ENCODE assay signal across 12 cellular contexts in the genomic region with DNA sequence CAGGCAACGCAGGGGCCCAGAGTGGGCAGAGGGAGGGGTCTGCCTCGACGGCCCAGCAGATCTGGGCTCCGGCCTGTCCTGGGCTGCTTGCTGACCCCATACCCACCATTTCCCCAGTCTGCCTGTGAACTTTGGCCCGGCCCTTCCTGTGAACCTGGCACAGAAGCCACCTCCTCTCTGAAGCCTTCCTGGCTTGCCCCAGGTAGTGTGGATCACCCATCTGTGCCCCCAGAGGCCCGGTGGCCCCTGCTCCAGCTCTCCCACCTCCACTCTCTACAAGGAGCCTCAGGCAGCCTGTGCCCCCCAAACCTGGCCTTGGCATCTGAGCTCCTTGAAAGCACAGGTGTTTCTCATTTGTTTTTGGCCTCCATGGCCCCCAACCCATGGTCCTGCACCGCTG. TPM values are rescaled to one million over a fixed set of nuclear protein-coding genes. Genes with fewer than 3 reads are reported as not detected.
DNase-seq lines count a peak whose midpoint lies in the region; ATAC-seq and TF ChIP-seq lines count a peak whose summit lies in the region.
"Had no signal": no experiment of that assay in that cellular context is flagged by ENCODE, and none has a peak within 500 bp of the region (broad histone marks: within the 10 kb centered on the region; RNA-seq: fewer than 3 reads in every experiment).

No MANE protein-coding gene starts in this region.

- dilution Hi-C loops in mammary epithelial cell (cut with HindIII; ENCODE audit: low sequenced_read_pairs) = no loop called here

- intact Hi-C loops in MCF 10A (cut with micrococcal nuclease) = no loop called here
- intact Hi-C loops in mammary epithelial cell (cut with micrococcal nuclease) = no loop called here
- intact Hi-C loops in lower lobe of right lung (cut with DNase I) = no loop called here

- H3K27me3 Mint-ChIP-seq in MCF 10A (ENCODE audit: insufficient read depth, unreplicated experiment) = no peaks in the 10 kb centered on the region
- H3K27me3 Mint-ChIP-seq in activated T-cell treated with anti-CD3 and anti-CD28 coated beads, Interleukin-2, amount 50 U/mL, for 72 hours (ENCODE audit: low read depth) = no peaks in the 10 kb centered on the region

- POLR2A ChIA-PET in MCF 10A (lab: Yijun Ruan, JAX) = interaction anchor here (0.6 to 1.4 kb wide), 3 partner anchors 13 to 1774 kb away, joined by 3 to 5 read pairs (median 4); a partner anchor contains a TSS

- H3K27me3 ChIP-seq in mammary epithelial cell (ENCODE audit: insufficient read depth, low read length) (no peaks in the 10 kb centered on the region), lower lobe of right lung (ENCODE audit: low read depth) (no peaks in the 10 kb centered on the region), tibial nerve (no peaks in the 10 kb centered on the region)
- H3K27me3 ChIP-seq: cardiac muscle cell, left lung had no signal

- peaks cover 6% of the 10 kb centered on the region for H3K79me2 ChIP-seq in mammary epithelial cell (ENCODE audit: insufficient read depth, low read length)

- no peak for TF ChIP-seq EP300 in tibial nerve (IDR thresholded peaks at IDR 0.05)

- CTCF ChIA-PET in MCF 10A (lab: Yijun Ruan, JAX) = interaction anchor here (0.6 kb wide), 1 partner anchor 83 kb away, joined by 3 read pairs; no protein-coding TSS in a partner anchor
- CTCF ChIA-PET in mammary epithelial cell (lab: Charles Lee; ENCODE audit: low non-redundant PET) = no interaction called here

- H3K4me1 ChIP-seq in mammary epithelial cell (ENCODE audit: insufficient read depth, low read length) (peaks cover 17% of the 10 kb centered on the region), lower lobe of right lung (peaks cover 58% of the 10 kb centered on the region), tibial nerve (peaks cover 0 to 81% (median 62%) of the 10 kb centered on the region in 4 donors)

- ATAC-seq in activated T-cell treated with anti-CD3 and anti-CD28 coated beads, Interleukin-2, amount 50 U/mL, for 72 hours (replicated peaks in 1 of 2) = no peak
- ATAC-seq in lower lobe of right lung (no peak), GM21423 (IDR thresholded peaks at IDR 0.05; ENCODE audit: unreplicated experiment) (no peak)

- H3K4me3 Mint-ChIP-seq in MCF 10A (ENCODE audit: unreplicated experiment) = no peak overlapping the region
- H3K4me3 Mint-ChIP-seq in activated T-cell treated with anti-CD3 and anti-CD28 coated beads, Interleukin-2, amount 50 U/mL, for 72 hours = peak overlapping the region; percentile 80 to 87

- no peak for TF ChIP-seq POLR2A in tibial nerve (IDR thresholded peaks at IDR 0.05)

- H3K27ac ChIP-seq in mammary epithelial cell (ENCODE audit: insufficient read depth, low read depth, low read length) (no peak overlapping the region), lower lobe of right lung (peak overlapping the region; percentile 44), tibial nerve (peak overlapping the region; percentile 75 to 91 (median 82))
- H3K27ac ChIP-seq: cardiac muscle cell, SK-N-MC had no signal

- BruUV-seq in MCF 10A (replicated peaks; lab: Mats Ljungman, UMichigan) (no TSS peak), mammary epithelial cell (replicated peaks; lab: Mats Ljungman, UMichigan) (no TSS peak)

- no peak overlapping the region for H3K4me3 ChIP-seq in mammary epithelial cell (replicated peaks in 1 of 3; ENCODE audit: insufficient read depth in 1 of 3, low read depth in 2 of 3, low read length in 3 of 3)
- H3K4me3 ChIP-seq in lower lobe of right lung = no peak overlapping the region
- no peak overlapping the region for H3K4me3 ChIP-seq in tibial nerve
- H3K4me3 ChIP-seq: cardiac muscle cell, left lung, SK-N-MC had no signal

- H3K9me3 Mint-ChIP-seq in MCF 10A (ENCODE audit: unreplicated experiment) = no peaks in the 10 kb centered on the region
- H3K9me3 Mint-ChIP-seq in activated T-cell treated with anti-CD3 and anti-CD28 coated beads, Interleukin-2, amount 50 U/mL, for 72 hours = no peaks in the 10 kb centered on the region

- no peak overlapping the region for H3K4me2 ChIP-seq in mammary epithelial cell (ENCODE audit: insufficient read depth, low read depth, low read length)

- H3K36me3 ChIP-seq in mammary epithelial cell (ENCODE audit: insufficient read depth, low read length) (no peaks in the 10 kb centered on the region), lower lobe of right lung (peaks cover 18% of the 10 kb centered on the region), tibial nerve (peaks cover 0 to 6% (median 0%) of the 10 kb centered on the region in 3 donors)
- H3K36me3 ChIP-seq: cardiac muscle cell had no signal

- H2AFZ ChIP-seq in mammary epithelial cell (ENCODE audit: low read depth, low read length) = no peak overlapping the region

- in situ Hi-C loops in mammary epithelial cell (cut with MboI; ENCODE audit: low sequenced_read_pairs in 2 of 2) = no loop called here

- no peaks in the 10 kb centered on the region for H3K36me3 Mint-ChIP-seq in MCF 10A (ENCODE audit: insufficient read depth, unreplicated experiment)
- H3K36me3 Mint-ChIP-seq in activated T-cell treated with anti-CD3 and anti-CD28 coated beads, Interleukin-2, amount 50 U/mL, for 72 hours (ENCODE audit: insufficient read depth in 2 of 2) = no peaks in the 10 kb centered on the region

- WGBS in mammary epithelial cell (ENCODE audit: low coverage, missing lambda C conversion rate) = 85% methylated on average over 4 of the region's 7 CpGs
- 81 to 97% methylated on average over 6 to 7 of the region's 7 CpGs for WGBS in tibial nerve, 2 donors

- H3K9ac ChIP-seq in mammary epithelial cell (ENCODE audit: insufficient read depth, low read length) = no peak overlapping the region

- H3K4me1 Mint-ChIP-seq in MCF 10A (ENCODE audit: insufficient read depth, unreplicated experiment) = peaks cover 9% of the 10 kb centered on the region
- H3K4me1 Mint-ChIP-seq in activated T-cell treated with anti-CD3 and anti-CD28 coated beads, Interleukin-2, amount 50 U/mL, for 72 hours (ENCODE audit: low read depth) = peaks cover 68% of the 10 kb centered on the region

- H4K20me1 ChIP-seq in mammary epithelial cell (ENCODE audit: insufficient read depth, low read length) = no peaks in the 10 kb centered on the region

- H3K9me3 ChIP-seq in mammary epithelial cell (replicated peaks; ENCODE audit: insufficient read depth, low read length) (no peaks in the 10 kb centered on the region), lower lobe of right lung (no peaks in the 10 kb centered on the region), tibial nerve (no peaks in the 10 kb centered on the region)
- H3K9me3 ChIP-seq: left lung had no signal

- TF ChIP-seq CTCF in MCF 10A (IDR thresholded peaks at IDR 0.05; ENCODE audit: unreplicated experiment) (no peak), mammary epithelial cell (conservative IDR thresholded peaks at IDR 0.05 in 1 of 2, IDR thresholded peaks at IDR 0.05 in 1 of 2; ENCODE audit: extremely low read depth in 1 of 2, insufficient read depth in 1 of 2, low read depth in 1 of 2, low read length in 2 of 2) (no peak), lower lobe of right lung (IDR thresholded peaks at IDR 0.05) (no peak), tibial nerve (IDR thresholded peaks at IDR 0.05) (no peak)

- peak overlapping the region; percentile 25 for H3K27ac Mint-ChIP-seq in MCF 10A (ENCODE audit: low read depth, unreplicated experiment)
- H3K27ac Mint-ChIP-seq in activated T-cell treated with anti-CD3 and anti-CD28 coated beads, Interleukin-2, amount 50 U/mL, for 72 hours = peak overlapping the region; percentile 94

- DNase-seq in MCF 10A (ENCODE audit: unreplicated experiment) (no peak), mammary epithelial cell (no peak), lower lobe of right lung (no peak), tibial nerve (ENCODE audit: low spot score in 2 of 2) (no peak), inferior parietal cortex (ENCODE audit: extremely low spot score) (no peak)
- no peak for DNase-seq in activated T-cell treated with anti-CD3 and anti-CD28 coated beads, Interleukin-2, amount 50 U/mL, for 72 hours
- no peak for DNase-seq in effector CD8-positive, alpha-beta T cell (lab: John Stamatoyannopoulos, UW)
- DNase-seq: NCI-H524 had no signal

RNA-seq across cellular contexts. Expression of a gene that starts 15.7 kb away (rescaled TPM):
- total RNA-seq in MCF 10A (2022) = 2.9 and 9.6 TPM in 2 replicates
- total RNA-seq in mammary epithelial cell = 10 to 100 TPM; 20.6 to 31.2 TPM
- 12.2 TPM for polyA plus RNA-seq in mammary epithelial cell
- polyA minus RNA-seq in mammary epithelial cell = 8.7 TPM
- total RNA-seq in activated T-cell treated with anti-CD3 and anti-CD28 coated beads, Interleukin-2, amount 50 U/mL, for 72 hours = 10 to 100 TPM; 21.3 to 21.5 TPM
- 15.5 TPM for total RNA-seq in lower lobe of right lung
- total RNA-seq in tibial nerve = 100 to 1,000 TPM in 2 of 4 donors, 10 to 100 TPM in 2; 52.2 to 119 (median 89.0) TPM

RNA-seq across cellular contexts. Expression of a gene that starts 34.1 kb away (rescaled TPM):
- total RNA-seq in MCF 10A (2022) = 20.2 and 21.6 TPM in 2 replicates
- 10 to 100 TPM; 19.6 to 24.5 TPM for total RNA-seq in mammary epithelial cell
- polyA plus RNA-seq in mammary epithelial cell = 10.5 TPM
- polyA minus RNA-seq in mammary epithelial cell = 11.8 TPM
- total RNA-seq in activated T-cell treated with anti-CD3 and anti-CD28 coated beads, Interleukin-2, amount 50 U/mL, for 72 hours = 10 to 100 TPM; 32.1 to 35.6 TPM
- total RNA-seq in lower lobe of right lung = 19.2 TPM
- total RNA-seq in tibial nerve = 10 to 100 TPM; 52.5 to 71.6 (median 56.7) TPM
